22 cellular contexts compared by ENCODE assay signal in genomic region chr11:45643585-45643984, GRCh38. TPM values are rescaled to one million over a fixed set of nuclear protein-coding genes. Genes with fewer than 3 reads are reported as not detected.
"Had no signal": no experiment of that assay in that cellular context is flagged by ENCODE, and none has a peak within 500 bp of the region (broad histone marks: within the 10 kb centered on the region; RNA-seq: fewer than 3 reads in every experiment).

No MANE protein-coding gene starts in this region.

- DNase-seq: activated B cell treated with CpG ODN at 0.5 μM for 24 hours; activated CD4-positive, alpha-beta T cell treated with anti-CD3 and anti-CD28 coated beads for 36 hours; activated CD4-positive, alpha-beta T cell treated with anti-CD3 and anti-CD28 coated beads, Interleukin-2, amount 50 U/mL, for 48 hours; activated effector memory CD4-positive, alpha-beta T cell treated with anti-CD3 and anti-CD28 coated beads, Interleukin-2, amount 50 U/mL, for 16 hours; activated naive CD4-positive, alpha-beta T cell treated with anti-CD3 and anti-CD28 coated beads, Interleukin-2, amount 50 U/mL, for 16 hours; activated naive CD8-positive, alpha-beta T cell treated with anti-CD3 and anti-CD28 coated beads, Interleukin-2, amount 50 U/mL, for 24 hours; cerebellar nuclear complex; endodermal cell; foreskin fibroblast; heart right ventricle; kidney; right cardiac atrium; stimulated activated CD4-positive, alpha-beta T cell treated with anti-CD3 and anti-CD28 coated beads, Interleukin-1b, Interleukin-23, amount 100 ng/mL, for 48 hours; stomach; T-helper 1 cell had no signal

- H3K4me3 Mint-ChIP-seq: activated B cell treated with CpG ODN at 0.5 μM for 24 hours; activated CD4-positive, alpha-beta T cell treated with anti-CD3 and anti-CD28 coated beads for 36 hours; activated naive CD8-positive, alpha-beta T cell treated with anti-CD3 and anti-CD28 coated beads, Interleukin-2, amount 50 U/mL, for 24 hours; endodermal cell; naive thymus-derived CD8-positive, alpha-beta T cell had no signal

- H3K4me1 Mint-ChIP-seq: activated B cell treated with CpG ODN at 0.5 μM for 24 hours; naive thymus-derived CD8-positive, alpha-beta T cell had no signal

- H3K27ac Mint-ChIP-seq: activated B cell treated with CpG ODN at 0.5 μM for 24 hours; activated CD4-positive, alpha-beta T cell treated with anti-CD3 and anti-CD28 coated beads for 36 hours; activated naive CD8-positive, alpha-beta T cell treated with anti-CD3 and anti-CD28 coated beads, Interleukin-2, amount 50 U/mL, for 24 hours; endodermal cell; naive thymus-derived CD8-positive, alpha-beta T cell had no signal

- ATAC-seq: activated CD4-positive, alpha-beta T cell treated with anti-CD3 and anti-CD28 coated beads for 36 hours; activated naive CD8-positive, alpha-beta T cell treated with anti-CD3 and anti-CD28 coated beads, Interleukin-2, amount 50 U/mL, for 24 hours; heart right ventricle; left lobe of liver; naive thymus-derived CD8-positive, alpha-beta T cell; pancreas; right cardiac atrium had no signal

- H3K4me3 ChIP-seq: coronary artery, heart right ventricle, lung, pancreas, stomach, suprapubic skin, tibial nerve had no signal

- H3K27ac ChIP-seq: coronary artery, heart right ventricle, pancreas, stomach, suprapubic skin, tibial nerve had no signal

- H3K27me3 ChIP-seq: pancreas had no signal

- H3K9me3 ChIP-seq: pancreas, suprapubic skin had no signal

- H3K9me3 Mint-ChIP-seq: activated B cell treated with CpG ODN at 0.5 μM for 24 hours had no signal

- H3K36me3 ChIP-seq: heart right ventricle, pancreas, stomach, suprapubic skin, tibial nerve had no signal

- H3K4me1 ChIP-seq: pancreas, stomach, suprapubic skin, tibial nerve had no signal

RNA-seq across cellular contexts. Expression of gene CHST1, which starts 21.8 kb away (rescaled TPM):
- total RNA-seq: activated B cell treated with CpG ODN at 0.5 μM for 24 hours; naive thymus-derived CD8-positive, alpha-beta T cell had no signal
